8 cellular contexts compared by ENCODE assay signal in the genomic region with DNA sequence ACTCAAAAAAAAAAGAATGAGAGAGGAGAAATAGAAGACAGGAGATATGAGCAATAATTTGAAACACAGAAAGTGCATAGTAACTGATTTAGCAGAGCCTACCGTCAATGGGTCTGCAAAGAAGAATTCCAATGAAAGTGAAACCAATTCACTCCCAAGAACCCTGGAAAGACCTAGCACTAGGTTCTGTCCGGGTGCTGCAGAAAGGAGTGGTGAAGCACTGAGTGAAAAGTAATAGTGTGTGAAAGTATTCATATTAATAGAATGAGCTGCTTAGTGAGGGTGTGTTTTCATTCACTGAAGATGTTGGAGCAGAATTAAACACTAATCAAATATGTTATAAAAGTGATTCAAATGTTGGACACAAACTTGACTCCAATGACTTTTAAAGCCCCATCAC. TPM values are rescaled to one million over a fixed set of nuclear protein-coding genes. Genes with fewer than 3 reads are reported as not detected.
DNase-seq lines count a peak whose midpoint lies in the region; ATAC-seq and TF ChIP-seq lines count a peak whose summit lies in the region.

No MANE protein-coding gene starts in this region.

- peak; percentile 49 to 51 for ATAC-seq in activated naive CD4-positive, alpha-beta T cell treated with anti-CD3 and anti-CD28 coated beads, Interleukin-2, amount 50 U/mL, for 72 hours
- ATAC-seq in HG03432 (IDR thresholded peaks at IDR 0.05; ENCODE audit: unreplicated experiment), result peak; percentile 28
- peak; percentile 30 for ATAC-seq in esophagus mucosa

- H3K27me3 Mint-ChIP-seq in activated naive CD4-positive, alpha-beta T cell treated with anti-CD3 and anti-CD28 coated beads, Interleukin-2, amount 10 ng/mL, durations not matched to agents 7 days and 5 days, result no peaks in the 10 kb centered on the region
- no peaks in the 10 kb centered on the region for H3K27me3 Mint-ChIP-seq in type B pancreatic cell

- H3K4me3 Mint-ChIP-seq in activated naive CD4-positive, alpha-beta T cell treated with anti-CD3 and anti-CD28 coated beads, Interleukin-2, amount 10 ng/mL, durations not matched to agents 7 days and 5 days, result no peak overlapping the region
- H3K4me3 Mint-ChIP-seq in type B pancreatic cell, result peak overlapping the region; percentile 91

- CTCF ChIA-PET in activated naive CD4-positive, alpha-beta T cell treated with anti-CD3 and anti-CD28 coated beads, Interleukin-2, amount 10 ng/mL, durations not matched to agents 7 days and 5 days (lab: Charles Lee), result interaction anchor here (0.7 to 1.9 kb wide), 9 partner anchors 8 to 292 kb away, joined by 3 to 7 read pairs (median 5); a partner anchor contains a TSS

- no peak for TF ChIP-seq CTCF in type B pancreatic cell (conservative IDR thresholded peaks at IDR 0.05)

- H3K27ac Mint-ChIP-seq in activated naive CD4-positive, alpha-beta T cell treated with anti-CD3 and anti-CD28 coated beads, Interleukin-2, amount 50 U/mL, for 72 hours, result peak overlapping the region; percentile 36 to 91
- no peak overlapping the region for H3K27ac Mint-ChIP-seq in activated naive CD4-positive, alpha-beta T cell treated with anti-CD3 and anti-CD28 coated beads, Interleukin-2, amount 10 ng/mL, durations not matched to agents 7 days and 5 days
- H3K27ac Mint-ChIP-seq in type B pancreatic cell, result peak overlapping the region; percentile 86

- peaks cover 20% of the 10 kb centered on the region for H3K4me1 Mint-ChIP-seq in activated naive CD4-positive, alpha-beta T cell treated with anti-CD3 and anti-CD28 coated beads, Interleukin-2, amount 10 ng/mL, durations not matched to agents 7 days and 5 days
- peaks cover 14% of the 10 kb centered on the region for H3K4me1 Mint-ChIP-seq in type B pancreatic cell (ENCODE audit: unreplicated experiment)

- no peaks in the 10 kb centered on the region for H3K36me3 Mint-ChIP-seq in activated naive CD4-positive, alpha-beta T cell treated with anti-CD3 and anti-CD28 coated beads, Interleukin-2, amount 50 U/mL, for 72 hours
- no peaks in the 10 kb centered on the region for H3K36me3 Mint-ChIP-seq in activated naive CD4-positive, alpha-beta T cell treated with anti-CD3 and anti-CD28 coated beads, Interleukin-2, amount 10 ng/mL, durations not matched to agents 7 days and 5 days
- H3K36me3 Mint-ChIP-seq in type B pancreatic cell, result no peaks in the 10 kb centered on the region

- no peaks in the 10 kb centered on the region for H3K9me3 Mint-ChIP-seq in activated naive CD4-positive, alpha-beta T cell treated with anti-CD3 and anti-CD28 coated beads, Interleukin-2, amount 50 U/mL, for 72 hours
- no peaks in the 10 kb centered on the region for H3K9me3 Mint-ChIP-seq in activated naive CD4-positive, alpha-beta T cell treated with anti-CD3 and anti-CD28 coated beads, Interleukin-2, amount 10 ng/mL, durations not matched to agents 7 days and 5 days
- H3K9me3 Mint-ChIP-seq in type B pancreatic cell, result no peaks in the 10 kb centered on the region

- DNase-seq in activated naive CD4-positive, alpha-beta T cell treated with anti-CD3 and anti-CD28 coated beads, Interleukin-2, amount 50 U/mL, for 72 hours (ENCODE audit: low spot score in 2 of 2), result no peak
- DNase-seq in activated naive CD4-positive, alpha-beta T cell treated with anti-CD3 and anti-CD28 coated beads, Interleukin-2, amount 10 ng/mL, durations not matched to agents 7 days and 5 days, result no peak
- DNase-seq in type B pancreatic cell (ENCODE audit: extremely low spot score, unreplicated experiment) (no peak), NCI-H226 (no peak), NCI-H1105 (lab: John Stamatoyannopoulos, UW) (no peak)
- no peak for DNase-seq in activated CD4-positive, alpha-beta T cell treated with anti-CD3 and anti-CD28 coated beads, Interleukin-2, amount 50 U/mL, for 48 hours

RNA-seq across cellular contexts. Expression of a gene that starts 51.3 kb away (rescaled TPM):
- total RNA-seq in activated naive CD4-positive, alpha-beta T cell treated with anti-CD3 and anti-CD28 coated beads, Interleukin-2, amount 50 U/mL, for 72 hours, result 10 to 100 TPM; 25.5 to 35.2 TPM
- 26.9 TPM for total RNA-seq in esophagus mucosa
- 57.7 and 57.9 TPM in 2 replicates for total RNA-seq in type B pancreatic cell (ENCODE audit: low replicate concordance)
